In genomic region chr1:117735045-117735992, GRCh38 we compare ENCODE assay signal across 8 cellular contexts.
DNase-seq lines count a peak whose midpoint lies in the region; ATAC-seq and TF ChIP-seq lines count a peak whose summit lies in the region.

No MANE protein-coding gene starts in this region.

- intact Hi-C loops in activated T-helper 2 cell treated with anti-CD3 and anti-CD28 coated beads, Interferon-gamma antibody, Interleukin-2, Interleukin-4, amounts not matched to agents 10 μg/mL and 5 μg/mL and 100 μg/mL, durations not matched to agents 14 hours and 24 hours and 36 hours (cut with micrococcal nuclease): no loop called here
- intact Hi-C loops in left cardiac atrium (cut with DNase I): no loop called here

- H3K36me3 Mint-ChIP-seq in activated CD8-positive, alpha-beta memory T cell treated with anti-CD3 and anti-CD28 coated beads, Interleukin-2, amount 10 ng/mL, durations not matched to agents 7 days and 5 days: peaks cover 3% of the 10 kb centered on the region
- H3K36me3 Mint-ChIP-seq in activated T-helper 2 cell treated with anti-CD3 and anti-CD28 coated beads, Interferon-gamma antibody, Interleukin-2, Interleukin-4, amounts not matched to agents 10 μg/mL and 5 μg/mL and 100 μg/mL, durations not matched to agents 14 hours and 24 hours and 36 hours (ENCODE audit: low read depth): no peaks in the 10 kb centered on the region

- H3K9me3 Mint-ChIP-seq in activated CD8-positive, alpha-beta memory T cell treated with anti-CD3 and anti-CD28 coated beads, Interleukin-2, amount 10 ng/mL, durations not matched to agents 7 days and 5 days (ENCODE audit: low read depth): no peaks in the 10 kb centered on the region
- H3K9me3 Mint-ChIP-seq in activated T-helper 2 cell treated with anti-CD3 and anti-CD28 coated beads, Interferon-gamma antibody, Interleukin-2, Interleukin-4, amounts not matched to agents 10 μg/mL and 5 μg/mL and 100 μg/mL, durations not matched to agents 14 hours and 24 hours and 36 hours: no peaks in the 10 kb centered on the region

- peaks cover 10% of the 10 kb centered on the region; the same call in 1 of the 2 replicates for H3K4me1 ChIP-seq in MM.1S (ENCODE audit: low read length)
- H3K4me1 ChIP-seq in skeletal muscle tissue (ENCODE audit: control insufficient read depth in 3 of 3, insufficient read depth in 3 of 3, low read length in 3 of 3): peaks cover 3 to 7% (median 7%) of the 10 kb centered on the region in 3 donors

- H3K4me3 Mint-ChIP-seq in activated CD8-positive, alpha-beta memory T cell treated with anti-CD3 and anti-CD28 coated beads, Interleukin-2, amount 10 ng/mL, durations not matched to agents 7 days and 5 days: peak overlapping the region; percentile 73
- H3K4me3 Mint-ChIP-seq in activated T-helper 2 cell treated with anti-CD3 and anti-CD28 coated beads, Interferon-gamma antibody, Interleukin-2, Interleukin-4, amounts not matched to agents 10 μg/mL and 5 μg/mL and 100 μg/mL, durations not matched to agents 14 hours and 24 hours and 36 hours (ENCODE audit: low read depth): peak overlapping the region; percentile 73

- CTCF ChIA-PET in activated CD8-positive, alpha-beta memory T cell treated with anti-CD3 and anti-CD28 coated beads, Interleukin-2, amount 10 ng/mL, durations not matched to agents 7 days and 5 days (lab: Charles Lee): interaction anchor here (0.7 to 8.1 kb wide), 5 partner anchors 21 to 200 kb away, joined by 3 to 59 read pairs (median 4); no protein-coding TSS in a partner anchor

- no peaks in the 10 kb centered on the region for H4K20me1 ChIP-seq in MM.1S (ENCODE audit: insufficient read depth, low read length)

- peak overlapping the region; percentile 84 for H2AFZ ChIP-seq in MM.1S (ENCODE audit: low read length)

- H3K27me3 Mint-ChIP-seq in activated CD8-positive, alpha-beta memory T cell treated with anti-CD3 and anti-CD28 coated beads, Interleukin-2, amount 10 ng/mL, durations not matched to agents 7 days and 5 days: no peaks in the 10 kb centered on the region
- peaks cover 15% of the 10 kb centered on the region for H3K27me3 Mint-ChIP-seq in activated T-helper 2 cell treated with anti-CD3 and anti-CD28 coated beads, Interferon-gamma antibody, Interleukin-2, Interleukin-4, amounts not matched to agents 10 μg/mL and 5 μg/mL and 100 μg/mL, durations not matched to agents 14 hours and 24 hours and 36 hours (ENCODE audit: low read depth)

- no peaks in the 10 kb centered on the region for H3F3A ChIP-seq in MM.1S (ENCODE audit: insufficient read depth, low read length)

- H3K36me3 ChIP-seq in MM.1S (replicated peaks; ENCODE audit: insufficient read depth, low read length): no peaks in the 10 kb centered on the region
- no peaks in the 10 kb centered on the region for H3K36me3 ChIP-seq in skeletal muscle tissue (ENCODE audit: control insufficient read depth in 3 of 3, insufficient read depth in 3 of 3, low read length in 3 of 3)

- peak overlapping the region; percentile 57 for H3K4me3 ChIP-seq in MM.1S (ENCODE audit: low read length)
- H3K4me3 ChIP-seq in skeletal muscle tissue (ENCODE audit: low read length in 3 of 3): peak overlapping the region; percentile 52 to 73 (median 58)

- no peaks in the 10 kb centered on the region for H3K27me3 ChIP-seq in MM.1S (replicated peaks; ENCODE audit: insufficient read depth, low read length)
- no peaks in the 10 kb centered on the region for H3K27me3 ChIP-seq in skeletal muscle tissue (ENCODE audit: control insufficient read depth in 3 of 3, insufficient read depth in 3 of 3, low read length in 3 of 3)

- DNase-seq in activated CD8-positive, alpha-beta memory T cell treated with anti-CD3 and anti-CD28 coated beads, Interleukin-2, amount 10 ng/mL, durations not matched to agents 7 days and 5 days: peak; percentile 70
- no peak for DNase-seq in activated CD8-positive, alpha-beta memory T cell treated with anti-CD3 and anti-CD28 coated beads, Interleukin-2, amount 50 U/mL, for 48 hours
- peak; percentile 42 for DNase-seq in MM.1S
- DNase-seq in activated T-helper 2 cell treated with anti-CD3 and anti-CD28 coated beads, Interferon-gamma antibody, Interleukin-2, Interleukin-4, amounts not matched to agents 10 μg/mL and 5 μg/mL and 100 μg/mL, durations not matched to agents 14 hours and 24 hours and 36 hours (ENCODE audit: low spot score): no peak
- DNase-seq in left cardiac atrium: no peak
- no peak for DNase-seq in NK-92 treated with Interleukin-12 subunit alpha and Interleukin-12 subunit beta, amount 100 ng/mL, for 24 hours (lab: John Stamatoyannopoulos, UW)

- peak overlapping the region; percentile 16; the same call in 1 of the 2 replicates for H3K27ac ChIP-seq in MM.1S (ENCODE audit: low read length)
- peak overlapping the region; percentile 39 for H3K27ac ChIP-seq in skeletal muscle tissue (ENCODE audit: low read depth, low read length)

- H3K4me2 ChIP-seq in MM.1S (ENCODE audit: low read depth, low read length): peak overlapping the region; percentile 60; the same call in 1 of the 2 replicates

- H3K9me3 ChIP-seq in MM.1S (replicated peaks; ENCODE audit: insufficient read depth, low read length) (no peaks in the 10 kb centered on the region), skeletal muscle tissue (ENCODE audit: control insufficient read depth in 3 of 3, low read length in 3 of 3) (no peaks in the 10 kb centered on the region)

- H3K79me2 ChIP-seq in MM.1S (ENCODE audit: low read length): no peaks in the 10 kb centered on the region

- no peaks in the 10 kb centered on the region for H3K9me2 ChIP-seq in MM.1S (replicated peaks; ENCODE audit: insufficient read depth, low read length)

- ATAC-seq in activated CD8-positive, alpha-beta memory T cell treated with anti-CD3 and anti-CD28 coated beads, Interleukin-2, amount 10 ng/mL, durations not matched to agents 7 days and 5 days: peak; percentile 97
- peak; percentile 58 to 77 for ATAC-seq in left cardiac atrium
- ATAC-seq in HG03159 (IDR thresholded peaks at IDR 0.05; ENCODE audit: unreplicated experiment): no peak

- no peak for TF ChIP-seq CTCF in MM.1S (IDR thresholded peaks at IDR 0.05; ENCODE audit: low read length)

- H3K9ac ChIP-seq in MM.1S (ENCODE audit: low read length): peak overlapping the region; percentile 40; the same call in 1 of the 2 replicates
- peak overlapping the region; percentile 50 to 66 (median 63) for H3K9ac ChIP-seq in skeletal muscle tissue (ENCODE audit: low read depth in 1 of 3, low read length in 3 of 3)

- H3K4me1 Mint-ChIP-seq in activated CD8-positive, alpha-beta memory T cell treated with anti-CD3 and anti-CD28 coated beads, Interleukin-2, amount 10 ng/mL, durations not matched to agents 7 days and 5 days: peaks cover 11% of the 10 kb centered on the region
- peaks cover 8% of the 10 kb centered on the region for H3K4me1 Mint-ChIP-seq in activated T-helper 2 cell treated with anti-CD3 and anti-CD28 coated beads, Interferon-gamma antibody, Interleukin-2, Interleukin-4, amounts not matched to agents 10 μg/mL and 5 μg/mL and 100 μg/mL, durations not matched to agents 14 hours and 24 hours and 36 hours (ENCODE audit: low read depth)

- H3K27ac Mint-ChIP-seq in activated CD8-positive, alpha-beta memory T cell treated with anti-CD3 and anti-CD28 coated beads, Interleukin-2, amount 10 ng/mL, durations not matched to agents 7 days and 5 days: peak overlapping the region; percentile 92
- H3K27ac Mint-ChIP-seq in activated T-helper 2 cell treated with anti-CD3 and anti-CD28 coated beads, Interferon-gamma antibody, Interleukin-2, Interleukin-4, amounts not matched to agents 10 μg/mL and 5 μg/mL and 100 μg/mL, durations not matched to agents 14 hours and 24 hours and 36 hours: peak overlapping the region; percentile 81

Comparison
In these comparisons a context has a peak if more than half of its experiments do, and no peak if none do; other contexts are left out.
1. DNase-seq: peak in activated CD8-positive, alpha-beta memory T cell treated with anti-CD3 and anti-CD28 coated beads, Interleukin-2, amount 10 ng/mL, durations not matched to agents 7 days and 5 days (single experiment) and MM.1S (single experiment); none in activated CD8-positive, alpha-beta memory T cell treated with anti-CD3 and anti-CD28 coated beads, Interleukin-2, amount 50 U/mL, for 48 hours (single experiment), activated T-helper 2 cell treated with anti-CD3 and anti-CD28 coated beads, Interferon-gamma antibody, Interleukin-2, Interleukin-4, amounts not matched to agents 10 μg/mL and 5 μg/mL and 100 μg/mL, durations not matched to agents 14 hours and 24 hours and 36 hours (single experiment), left cardiac atrium (single experiment) and NK-92 treated with Interleukin-12 subunit alpha and Interleukin-12 subunit beta, amount 100 ng/mL, for 24 hours (single experiment).